Comparison of ENCODE assay signal across 25 cellular contexts in the genomic region with DNA sequence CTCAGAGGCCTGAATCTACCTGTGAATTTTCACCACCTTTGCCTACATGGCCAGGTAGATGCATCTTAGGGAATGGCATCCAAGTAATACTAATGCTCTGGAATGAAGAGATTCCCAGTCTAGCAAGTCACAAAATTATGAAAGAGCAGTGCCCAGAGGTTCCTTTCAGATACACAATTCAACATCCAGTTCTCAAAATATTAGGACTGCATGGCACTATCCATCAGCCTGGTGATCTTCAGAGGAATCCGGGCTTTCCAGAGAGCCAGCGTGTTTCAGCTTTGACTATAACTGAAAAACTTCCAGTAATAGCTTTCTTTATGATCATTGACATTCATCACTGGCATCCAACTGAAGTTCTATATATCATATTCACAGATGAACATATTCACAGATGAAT.
"Had no signal": no experiment of that assay in that cellular context is flagged by ENCODE, and none has a peak within 500 bp of the region (broad histone marks: within the 10 kb centered on the region; RNA-seq: fewer than 3 reads in every experiment).

No MANE protein-coding gene starts in this region.

- DNase-seq: stimulated activated CD4-positive, alpha-beta T cell treated with anti-CD3 and anti-CD28 coated beads, Interleukin-2, amount 100 ng/mL, for 48 hours; stimulated activated CD4-positive, alpha-beta T cell treated with anti-CD3 and anti-CD28 coated beads, Interleukin-4, amount 100 ng/mL, for 1 hour; stimulated activated CD4-positive, alpha-beta T cell treated with anti-CD3 and anti-CD28 coated beads, Interleukin-4, amount 100 ng/mL, for 24 hours; stimulated activated CD4-positive, alpha-beta T cell treated with anti-CD3 and anti-CD28 coated beads, Interleukin-4, amount 100 ng/mL, for 4 hours; stimulated activated CD8-positive, alpha-beta memory T cell treated with anti-CD3 and anti-CD28 coated beads, Interleukin-4, amount 100 ng/mL, for 48 hours; stimulated activated naive B cell treated with anti-CD40 and anti-IgM and Interleukin-4, amounts not matched to agents 10 μg/mL and 1 μg/mL and 100 μg/mL, for 72 hours; stimulated activated naive CD4-positive, alpha-beta T cell; stimulated activated naive CD4-positive, alpha-beta T cell treated with Interleukin-2 at 50 U/mL for 16 hours; stimulated activated naive CD8-positive, alpha-beta T cell treated with anti-CD3 and anti-CD28 coated beads, Interleukin-15, amount 100 ng/mL, for 72 hours; stimulated activated naive CD8-positive, alpha-beta T cell treated with anti-CD3 and anti-CD28 coated beads, Interleukin-15, Interleukin-2, amounts not matched to agents 100 U/mL and 50 U/mL, for 24 hours; stomach; substantia nigra; testis; thyroid gland; tibial artery; transverse colon; upper lobe of left lung; upper lobe of right lung; uterus had no signal

- ATAC-seq: stimulated activated effector memory CD8-positive, alpha-beta T cell treated with anti-CD3 and anti-CD28 coated beads, Interleukin-12 subunit alpha, Interleukin-12 subunit beta, amount 100 ng/mL, for 72 hours; stimulated activated memory B cell treated with anti-CD40 and anti-IgM and Interleukin-4, amounts not matched to agents 10 μg/mL and 1 μg/mL and 100 μg/mL, for 72 hours; stimulated activated naive B cell treated with anti-CD40 and anti-IgM and Interleukin-4, amounts not matched to agents 10 μg/mL and 1 μg/mL and 100 μg/mL, for 72 hours; stimulated activated naive CD8-positive, alpha-beta T cell treated with anti-CD3 and anti-CD28 coated beads, Interleukin-15, amount 100 ng/mL, for 72 hours; stimulated activated naive CD8-positive, alpha-beta T cell treated with anti-CD3 and anti-CD28 coated beads, Interleukin-15, Interleukin-2, amounts not matched to agents 100 U/mL and 50 U/mL, for 24 hours; upper lobe of right lung had no signal

- H3K4me3 ChIP-seq: stomach, suprapubic skin, testis, thoracic aorta, thyroid gland, tibial artery, tibial nerve, transverse colon, upper lobe of left lung, upper lobe of right lung, uterus, vagina had no signal

- H3K27ac ChIP-seq: stomach, suprapubic skin, testis, thoracic aorta, thyroid gland, tibial artery, tibial nerve, transverse colon, upper lobe of left lung, upper lobe of right lung, uterus, vagina had no signal

- H3K27me3 ChIP-seq: suprapubic skin, testis, thyroid gland, tibial artery, tibial nerve, transverse colon, upper lobe of left lung, upper lobe of right lung, uterus, vagina had no signal

- H3K36me3 ChIP-seq: stomach, suprapubic skin, thoracic aorta, thyroid gland, tibial artery, tibial nerve, transverse colon, upper lobe of left lung, upper lobe of right lung, uterus, vagina had no signal

- H3K4me1 ChIP-seq: stomach, suprapubic skin, testis, thyroid gland, tibial artery, transverse colon, upper lobe of left lung, upper lobe of right lung, uterus, vagina had no signal

- H3K9me3 ChIP-seq: stomach, suprapubic skin, testis, thoracic aorta, thyroid gland, tibial artery, tibial nerve, transverse colon, upper lobe of left lung, upper lobe of right lung, uterus, vagina had no signal
